13 cellular contexts compared by ENCODE assay signal in genomic region chr2:10274376-10274775, GRCh38. TPM values are rescaled to one million over a fixed set of nuclear protein-coding genes. Genes with fewer than 3 reads are reported as not detected.
DNase-seq lines count a peak whose midpoint lies in the region; ATAC-seq lines count a peak whose summit lies in the region.
"Had no signal": no experiment of that assay in that cellular context is flagged by ENCODE, and none has a peak within 500 bp of the region (broad histone marks: within the 10 kb centered on the region; RNA-seq: fewer than 3 reads in every experiment).

No MANE protein-coding gene starts in this region.

- H3K4me1 Mint-ChIP-seq in stimulated activated naive CD8-positive, alpha-beta T cell treated with anti-CD3 and anti-CD28 coated beads, Interleukin-15, amount 100 ng/mL, for 72 hours: peaks cover 41% of the 10 kb centered on the region

- no peak overlapping the region for H3K27ac Mint-ChIP-seq in stimulated activated naive CD8-positive, alpha-beta T cell treated with anti-CD3 and anti-CD28 coated beads, Interleukin-15, amount 100 ng/mL, for 72 hours
- H3K27ac Mint-ChIP-seq: CD4-positive, alpha-beta memory T cell; HFFc6 had no signal

- H3K27me3 Mint-ChIP-seq in stimulated activated naive CD8-positive, alpha-beta T cell treated with anti-CD3 and anti-CD28 coated beads, Interleukin-15, amount 100 ng/mL, for 72 hours: peaks cover 11% of the 10 kb centered on the region
- H3K27me3 Mint-ChIP-seq: CD4-positive, alpha-beta memory T cell had no signal

- DNase-seq in cardiac septum (ENCODE audit: low spot score): peak; percentile 51
- DNase-seq in left ventricle myocardium superior: no peak
- DNase-seq in left colon: peak; percentile 3 to 8
- DNase-seq in posterior vena cava (ENCODE audit: low spot score): peak; percentile 75
- no peak for DNase-seq in stimulated activated naive CD8-positive, alpha-beta T cell treated with anti-CD3 and anti-CD28 coated beads, Interleukin-15, amount 100 ng/mL, for 72 hours
- DNase-seq in CD1c-positive myeloid dendritic cell (ENCODE audit: extremely low spot score): no peak
- DNase-seq: ACHN; CD4-positive, alpha-beta memory T cell; DMS79; HCEC 1CT; HFFc6 had no signal

- no peak for ATAC-seq in left ventricle myocardium superior
- no peak for ATAC-seq in left colon
- no peak for ATAC-seq in stimulated activated naive CD8-positive, alpha-beta T cell treated with anti-CD3 and anti-CD28 coated beads, Interleukin-15, amount 100 ng/mL, for 72 hours
- no peak for ATAC-seq in GM18517 (IDR thresholded peaks at IDR 0.05; ENCODE audit: unreplicated experiment)
- ATAC-seq: GM12878 had no signal

- intact Hi-C loops in cardiac septum (cut with DNase I) (no loop called here), left ventricle myocardium superior (cut with micrococcal nuclease) (no loop called here), left colon (cut with DNase I, micrococcal nuclease) (loop anchor here in 1 of 2 donors (10.0 kb wide), 1 partner anchor 140 kb away; no protein-coding TSS in a partner anchor), posterior vena cava (cut with DNase I) (no loop called here)

- H3K9me3 Mint-ChIP-seq in stimulated activated naive CD8-positive, alpha-beta T cell treated with anti-CD3 and anti-CD28 coated beads, Interleukin-15, amount 100 ng/mL, for 72 hours: no peaks in the 10 kb centered on the region
- H3K9me3 Mint-ChIP-seq: CD4-positive, alpha-beta memory T cell; HFFc6 had no signal

- H3K4me3 Mint-ChIP-seq in stimulated activated naive CD8-positive, alpha-beta T cell treated with anti-CD3 and anti-CD28 coated beads, Interleukin-15, amount 100 ng/mL, for 72 hours: no peak overlapping the region
- H3K4me3 Mint-ChIP-seq: HFFc6 had no signal

RNA-seq across cellular contexts. Expression of gene HPCAL1, which starts 28.3 kb away (rescaled TPM):
- 21.6 TPM for total RNA-seq in cardiac septum
- total RNA-seq in left ventricle myocardium superior: 40.5 TPM
- 10 to 100 TPM; 73.1 to 85.7 TPM for total RNA-seq in left colon
- total RNA-seq in posterior vena cava: 10 to 100 TPM; 21.6 to 26.0 TPM

Comparison
In these comparisons a context has a peak if more than half of its experiments do, and no peak if none do; other contexts are left out.
1. DNase-seq: peak in cardiac septum (single experiment), left colon (2 of 2) and posterior vena cava (single experiment); none in left ventricle myocardium superior (single experiment), stimulated activated naive CD8-positive, alpha-beta T cell treated with anti-CD3 and anti-CD28 coated beads, Interleukin-15, amount 100 ng/mL, for 72 hours (0 of 2) and CD1c-positive myeloid dendritic cell (single experiment).